In genomic region chr18:49645196-49645595, GRCh38 we compare ENCODE assay signal across 23 cellular contexts.
DNase-seq lines count a peak whose midpoint lies in the region; ATAC-seq and TF ChIP-seq lines count a peak whose summit lies in the region.
"Had no signal": no experiment of that assay in that cellular context is flagged by ENCODE, and none has a peak within 500 bp of the region (broad histone marks: within the 10 kb centered on the region; RNA-seq: fewer than 3 reads in every experiment).

No MANE protein-coding gene starts in this region.

- intact Hi-C loops in testis (cut with DNase I; ENCODE audit: low total_unique reads), result no loop called here
- intact Hi-C loops in left colon (cut with DNase I, micrococcal nuclease), result no loop called here

- TF ChIP-seq POLR2A in testis (IDR thresholded peaks at IDR 0.05), result no peak

- peak overlapping the region; percentile 72 for H3K4me2 ChIP-seq in skeletal muscle satellite cell (ENCODE audit: low read length)
- H3K4me2 ChIP-seq: A549 had no signal

- no peak overlapping the region for H3K9ac ChIP-seq in skeletal muscle satellite cell (ENCODE audit: low read depth, low read length)

- ATAC-seq in left lobe of liver, result no peak
- no peak for ATAC-seq in left colon
- ATAC-seq in GM18909 (IDR thresholded peaks at IDR 0.05; ENCODE audit: poor library complexity, unreplicated experiment), result no peak
- ATAC-seq: A549; CD8-positive, alpha-beta T cell; HCT116; HepG2; K562 had no signal

- peaks cover 35% of the 10 kb centered on the region for H3K4me1 ChIP-seq in skeletal muscle satellite cell (ENCODE audit: control insufficient read depth, insufficient read depth, low read length)
- peaks cover 12% of the 10 kb centered on the region for H3K4me1 ChIP-seq in testis
- H3K4me1 ChIP-seq: A549 had no signal

- H3K27me3 ChIP-seq in skeletal muscle satellite cell (ENCODE audit: control insufficient read depth, insufficient read depth, low read length) (no peaks in the 10 kb centered on the region), testis (no peaks in the 10 kb centered on the region)

- 91% methylated on average over 3 of the region's 3 CpGs for WGBS in testis, 2 donors

- H3K36me3 ChIP-seq in skeletal muscle satellite cell (ENCODE audit: insufficient read depth, low read length) (no peaks in the 10 kb centered on the region), testis (ENCODE audit: low read depth, missing control alignments) (no peaks in the 10 kb centered on the region)

- TF ChIP-seq CTCF in coronary artery (IDR thresholded peaks at IDR 0.05), result no peak
- TF ChIP-seq CTCF in testis (IDR thresholded peaks at IDR 0.05), result no peak

- H3K9me3 ChIP-seq in skeletal muscle satellite cell (replicated peaks; ENCODE audit: low read length), result no peaks in the 10 kb centered on the region
- H3K9me3 ChIP-seq in testis, result no peaks in the 10 kb centered on the region
- H3K9me3 ChIP-seq: A549, Caco-2 had no signal

- H3K4me3 ChIP-seq in coronary artery (no peak overlapping the region), skeletal muscle satellite cell (ENCODE audit: low read length) (no peak overlapping the region), testis (no peak overlapping the region)
- H3K4me3 ChIP-seq: A549, K562, SK-N-MC had no signal

- H3K27ac ChIP-seq in coronary artery (no peak overlapping the region), testis (peak overlapping the region; percentile 74 to 80)
- H3K27ac ChIP-seq: A549, C4-2B, SK-N-MC had no signal

- peak; percentile 52 for DNase-seq in coronary artery (ENCODE audit: low spot score)
- peak; percentile 7 for DNase-seq in left lobe of liver (ENCODE audit: low spot score)
- no peak for DNase-seq in testis
- no peak for DNase-seq in GM19238 (ENCODE audit: insufficient read length, low spot score)
- no peak for DNase-seq in left colon
- DNase-seq: Caco-2; CD8-positive, alpha-beta T cell; Kasumi-1; MV-4-11; NCI-H1105; NCI-H1436 treated with DMSO at 0.1 percent for 48 hours; NCI-H187 treated with DMSO at 0.1 percent for 48 hours; NCI-H524 treated with DMSO at 0.1 percent for 48 hours; NCI-H774; SIG-M5 had no signal

Comparison
In these comparisons a context has a peak if more than half of its experiments do, and no peak if none do; other contexts are left out.
1. DNase-seq: peak in coronary artery (single experiment) and left lobe of liver (single experiment); none in testis (single experiment), GM19238 (single experiment) and left colon (0 of 2).
2. H3K27ac ChIP-seq: peak in testis (2 of 2); none in coronary artery (0 of 2).